Comparison of ENCODE assay signal across 11 cellular contexts in the genomic region with DNA sequence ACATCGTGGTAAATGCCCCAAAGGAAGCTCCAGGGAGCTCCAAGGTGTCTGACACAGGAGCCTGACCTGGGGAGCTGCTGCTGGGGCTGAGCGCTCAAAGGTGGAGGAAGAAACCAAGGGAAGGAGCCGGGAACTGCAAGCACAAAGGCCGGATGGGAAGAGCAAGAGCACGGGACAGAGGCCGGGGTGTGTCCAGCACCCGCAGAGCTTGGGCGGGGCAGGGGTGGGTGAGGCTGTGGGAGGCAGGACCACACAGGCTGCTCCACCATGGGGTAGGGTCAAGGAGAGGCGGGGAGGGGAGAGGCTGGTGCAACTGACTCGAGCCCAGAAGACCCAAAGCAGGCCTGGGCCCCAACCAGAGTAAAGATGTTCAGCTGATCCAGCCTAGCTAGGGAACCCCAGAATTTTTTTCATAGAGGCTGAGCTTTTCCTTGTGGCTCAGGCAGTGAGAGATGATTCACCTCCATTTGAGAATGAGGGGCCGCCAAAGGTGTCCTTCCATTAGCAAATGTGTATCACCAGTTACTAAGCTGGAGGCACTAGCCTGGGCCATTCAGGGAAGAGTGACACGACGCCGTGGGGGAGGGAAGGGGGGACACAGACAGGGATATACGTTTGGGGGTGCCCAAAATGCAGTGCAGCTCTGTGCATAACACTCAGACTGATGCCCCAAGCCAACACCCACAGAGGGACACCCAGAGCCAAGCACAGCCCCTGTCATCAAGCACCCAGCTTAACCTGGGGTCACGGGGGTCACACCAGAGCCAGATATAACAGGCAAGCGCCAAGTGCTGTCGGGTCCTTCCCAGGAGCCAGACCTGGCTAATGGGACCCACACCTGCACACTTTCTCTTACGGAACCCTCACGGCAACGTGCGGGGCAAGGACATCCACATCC. TPM values are rescaled to one million over a fixed set of nuclear protein-coding genes. Genes with fewer than 3 reads are reported as not detected.
DNase-seq lines count a peak whose midpoint lies in the region; ATAC-seq, FAIRE-seq and TF ChIP-seq lines count a peak whose summit lies in the region.
"Had no signal": no experiment of that assay in that cellular context is flagged by ENCODE, and none has a peak within 500 bp of the region (broad histone marks: within the 10 kb centered on the region; RNA-seq: fewer than 3 reads in every experiment).

No MANE protein-coding gene starts in this region.

- peaks cover 25% of the 10 kb centered on the region for H3K4me1 Mint-ChIP-seq in activated CD4-positive, alpha-beta T cell treated with anti-CD3 and anti-CD28 coated beads, Interleukin-2, amount 10 ng/mL, durations not matched to agents 7 days and 5 days

- no peaks in the 10 kb centered on the region for H3K36me3 ChIP-seq in ES-I3 (ENCODE audit: insufficient read depth, low read length)
- no peaks in the 10 kb centered on the region for H3K36me3 ChIP-seq in adrenal gland (replicated peaks in 1 of 2)
- no peaks in the 10 kb centered on the region for H3K36me3 ChIP-seq in right atrium auricular region
- no peaks in the 10 kb centered on the region for H3K36me3 ChIP-seq in small intestine (ENCODE audit: control insufficient read depth in 2 of 2, insufficient read depth in 2 of 2, low read length in 2 of 2)

- CTCF ChIA-PET in activated CD4-positive, alpha-beta T cell treated with anti-CD3 and anti-CD28 coated beads, Interleukin-2, amount 10 ng/mL, durations not matched to agents 7 days and 5 days (lab: Charles Lee) = interaction anchor here (0.7 to 4.4 kb wide), 8 partner anchors 7 to 46 kb away, joined by 3 to 19 read pairs (median 5); a partner anchor contains a TSS

- intact Hi-C loops in adrenal gland (cut with DNase I) = no loop called here

- H3K9me3 ChIP-seq in ES-I3 (ENCODE audit: control insufficient read depth, insufficient read depth, low read length) (no peaks in the 10 kb centered on the region; the same call in 1 of the 2 replicates), adrenal gland (replicated peaks in 1 of 3) (no peaks in the 10 kb centered on the region), right atrium auricular region (no peaks in the 10 kb centered on the region), small intestine (ENCODE audit: control insufficient read depth, low read depth) (no peaks in the 10 kb centered on the region)

- H3K4me3 ChIP-seq in adrenal gland (no peak overlapping the region), right atrium auricular region (no peak overlapping the region), small intestine (ENCODE audit: low read depth in 1 of 2, low read length in 2 of 2) (no peak overlapping the region)

- peak in 2 of 7 donors; percentile 51 to 53 for DNase-seq in adrenal gland
- no peak for DNase-seq in right atrium auricular region (ENCODE audit: low spot score)
- DNase-seq in small intestine = peak; percentile 74
- no peak for DNase-seq in NCI-H2081 (lab: John Stamatoyannopoulos, UW)
- no peak for DNase-seq in activated CD4-positive, alpha-beta T cell treated with anti-CD3 and anti-CD28 coated beads, Interleukin-2, amount 10 ng/mL, durations not matched to agents 7 days and 5 days
- no peak for DNase-seq in NCI-H2081 treated with DMSO at 0.1 percent for 48 hours (lab: John Stamatoyannopoulos, UW)
- DNase-seq: naive thymus-derived CD8-positive, alpha-beta T cell; NCI-H510A; stimulated activated CD4-positive, alpha-beta T cell treated with anti-CD3 and anti-CD28 coated beads, Interleukin-2, amount 100 ng/mL, for 24 hours had no signal

- no peak for ATAC-seq in GM21390 (IDR thresholded peaks at IDR 0.05; ENCODE audit: unreplicated experiment)
- ATAC-seq: naive thymus-derived CD8-positive, alpha-beta T cell had no signal

- WGBS in adrenal gland, 4 donors = 39 to 65% (median 52%) methylated on average over 17 to 22 of the region's 22 CpGs
- 53 to 65% (median 64%) methylated on average over 21 to 22 of the region's 22 CpGs for WGBS in small intestine, 3 donors

- H3K27ac Mint-ChIP-seq in activated CD4-positive, alpha-beta T cell treated with anti-CD3 and anti-CD28 coated beads, Interleukin-2, amount 10 ng/mL, durations not matched to agents 7 days and 5 days = no peak overlapping the region

- H3K9ac ChIP-seq in ES-I3 (ENCODE audit: low read depth, low read length) = 0 out of 2 replicates have a peak overlapping the region, but pooled peaks have one; percentile 22

- H3K27me3 Mint-ChIP-seq in activated CD4-positive, alpha-beta T cell treated with anti-CD3 and anti-CD28 coated beads, Interleukin-2, amount 10 ng/mL, durations not matched to agents 7 days and 5 days = no peaks in the 10 kb centered on the region
- H3K27me3 Mint-ChIP-seq: naive thymus-derived CD8-positive, alpha-beta T cell had no signal

- no peaks in the 10 kb centered on the region for H3K9me3 Mint-ChIP-seq in activated CD4-positive, alpha-beta T cell treated with anti-CD3 and anti-CD28 coated beads, Interleukin-2, amount 10 ng/mL, durations not matched to agents 7 days and 5 days

- no peaks in the 10 kb centered on the region for H3K36me3 Mint-ChIP-seq in activated CD4-positive, alpha-beta T cell treated with anti-CD3 and anti-CD28 coated beads, Interleukin-2, amount 10 ng/mL, durations not matched to agents 7 days and 5 days (ENCODE audit: low read depth)
- H3K36me3 Mint-ChIP-seq: naive thymus-derived CD8-positive, alpha-beta T cell had no signal

- H3K27ac ChIP-seq in adrenal gland (peak overlapping the region in 4 of 5 donors; percentile 47 to 96 (median 71)), right atrium auricular region (peak overlapping the region; percentile 80 to 84), small intestine (ENCODE audit: low read depth in 1 of 2, low read length in 1 of 2) (peak overlapping the region in 1 of 2 donors; percentile 48)

- H3K4me1 ChIP-seq in ES-I3 (ENCODE audit: insufficient read depth, low read length) (peaks cover 58% of the 10 kb centered on the region), adrenal gland (replicated peaks in 1 of 2) (peaks cover 72 to 84% of the 10 kb centered on the region in 2 donors), right atrium auricular region (peaks cover 0 to 84% of the 10 kb centered on the region in 2 donors), small intestine (ENCODE audit: control insufficient read depth in 2 of 2, insufficient read depth in 1 of 2, low read depth in 1 of 2, low read length in 1 of 2) (peaks cover 0 to 8% of the 10 kb centered on the region in 2 donors)

- no peak overlapping the region for H3K4me3 Mint-ChIP-seq in activated CD4-positive, alpha-beta T cell treated with anti-CD3 and anti-CD28 coated beads, Interleukin-2, amount 10 ng/mL, durations not matched to agents 7 days and 5 days
- H3K4me3 Mint-ChIP-seq: naive thymus-derived CD8-positive, alpha-beta T cell had no signal

- POLR2A ChIA-PET in activated CD4-positive, alpha-beta T cell treated with anti-CD3 and anti-CD28 coated beads, Interleukin-2, amount 10 ng/mL, durations not matched to agents 7 days and 5 days (lab: Charles Lee) = no interaction called here

- TF ChIP-seq POLR2A in adrenal gland (IDR thresholded peaks at IDR 0.05) = no peak

- no peak for FAIRE-seq in small intestine (lab: Jason Lieb, UNC)

- H3K27me3 ChIP-seq in adrenal gland (no peaks in the 10 kb centered on the region), right atrium auricular region (no peaks in the 10 kb centered on the region), small intestine (ENCODE audit: control insufficient read depth in 2 of 2, insufficient read depth in 2 of 2, low read length in 2 of 2) (no peaks in the 10 kb centered on the region)

- no peak for TF ChIP-seq CTCF in adrenal gland (IDR thresholded peaks at IDR 0.05)
- TF ChIP-seq CTCF in right atrium auricular region (IDR thresholded peaks at IDR 0.05) = no peak

RNA-seq across cellular contexts. Expression of a gene that starts 21.3 kb away (rescaled TPM):
- total RNA-seq in adrenal gland (under 1 TPM in 1 of 8 donors, not detected in 7; 0.29 TPM), right atrium auricular region (under 1 TPM in 1 of 2 donors, not detected in 1; 0.30 TPM)
- polyA plus RNA-seq in adrenal gland (under 1 TPM in 2 of 3 donors, not detected in 1; 0.10 to 0.22 TPM), small intestine (10 to 100 TPM; 19.5 to 61.6 (median 43.6) TPM)
- total RNA-seq in activated CD4-positive, alpha-beta T cell treated with anti-CD3 and anti-CD28 coated beads, Interleukin-2, amount 10 ng/mL, durations not matched to agents 7 days and 5 days = not detected
- total RNA-seq: naive thymus-derived CD8-positive, alpha-beta T cell had no signal
